Comparison of ENCODE assay signal across 8 cellular contexts in the genomic region with DNA sequence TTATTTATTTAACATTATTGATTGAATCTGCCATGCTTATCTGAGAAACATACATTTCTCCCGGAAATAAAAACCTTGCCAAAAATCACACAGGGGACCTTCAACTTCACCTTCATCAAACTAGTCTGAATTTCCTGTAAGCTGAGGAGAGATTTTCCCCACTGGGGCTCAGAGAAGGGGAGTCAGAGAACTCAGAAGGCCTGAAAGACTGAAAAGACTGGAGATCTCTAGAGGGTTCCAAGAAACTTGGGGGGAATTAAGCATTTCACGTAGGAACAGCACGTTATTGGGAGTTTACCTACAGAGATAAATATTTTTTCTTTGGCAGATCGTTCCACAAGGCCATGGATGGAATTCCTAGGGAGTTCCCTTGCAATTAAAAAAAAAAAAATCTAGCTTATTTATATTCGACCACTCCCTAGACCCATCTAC. TPM values are rescaled to one million over a fixed set of nuclear protein-coding genes. Genes with fewer than 3 reads are reported as not detected.
DNase-seq lines count a peak whose midpoint lies in the region; ATAC-seq, FAIRE-seq and TF ChIP-seq lines count a peak whose summit lies in the region.

No MANE protein-coding gene starts in this region.

- no peak for TF ChIP-seq EP300 in HepG2 (IDR thresholded peaks at IDR 0.05; ENCODE audit: low read depth in 2 of 2, low read length in 2 of 2)
- TF ChIP-seq EP300 in HepG2 (CRISPR knock-in tag; IDR thresholded peaks at IDR 0.05; ENCODE audit: borderline replicate concordance) = no peak

- peak overlapping the region; percentile 87 for H3K4me2 ChIP-seq in HepG2 (ENCODE audit: low read depth, low read length)

- CTCF ChIA-PET in HepG2 (lab: Yijun Ruan, JAX; ENCODE audit: low intra/inter-chr PET ratio, low total read pairs) = no interaction called here

- H3K9me3 ChIP-seq in cardiac muscle cell (ENCODE audit: low read depth) = no peaks in the 10 kb centered on the region
- no peaks in the 10 kb centered on the region for H3K9me3 ChIP-seq in HepG2 (ENCODE audit: low read length)
- H3K9me3 ChIP-seq in tibial artery = no peaks in the 10 kb centered on the region

- in situ Hi-C loops in HepG2 (cut with HindIII; ENCODE audit: extremely low pct_ligation_motif_present, low pct_unique_long_range_greater_than_20kb) = no loop called here

- peaks cover 24% of the 10 kb centered on the region for H3K79me2 ChIP-seq in HepG2 (ENCODE audit: insufficient read depth, low read length)

- H3K4me1 ChIP-seq in cardiac muscle cell (ENCODE audit: low read depth) (peaks cover 7% of the 10 kb centered on the region), HepG2 (ENCODE audit: insufficient read depth, low read length) (peaks cover 33% of the 10 kb centered on the region), tibial artery (peaks cover 0 to 20% (median 11%) of the 10 kb centered on the region in 4 donors)

- peaks cover 18% of the 10 kb centered on the region for H3K36me3 ChIP-seq in cardiac muscle cell
- peaks cover 8 to 18% of the 10 kb centered on the region in 2 experiments for H3K36me3 ChIP-seq in HepG2 (replicated peaks in 1 of 2; ENCODE audit: control insufficient read depth in 1 of 2, insufficient read depth in 2 of 2, low read length in 2 of 2)
- H3K36me3 ChIP-seq in tibial artery = peaks cover 18 to 22% (median 20%) of the 10 kb centered on the region in 3 donors

- WGBS in adipose tissue, 3 donors = 0 to 3% (median 0%) methylated on average over 5 of the region's 5 CpGs
- 1% methylated on average over 5 of the region's 5 CpGs for WGBS in HepG2 (ENCODE audit: low lambda C conversion rate)

- ATAC-seq in Right ventricle myocardium inferior (no peak), HepG2 (no peak)

- peak overlapping the region; percentile 99 for H3K9ac ChIP-seq in HepG2 (ENCODE audit: insufficient read depth, low read depth, low read length)

- H3K27me3 ChIP-seq in cardiac muscle cell (no peaks in the 10 kb centered on the region), HepG2 (ENCODE audit: control insufficient read depth in 1 of 2, insufficient read depth in 2 of 2, low read length in 2 of 2) (no peaks in the 10 kb centered on the region; a peak in 1 of 5 replicates), tibial artery (no peaks in the 10 kb centered on the region)

- peak overlapping the region; percentile 73 for H2AFZ ChIP-seq in HepG2 (ENCODE audit: low read length)

- TF ChIP-seq CTCF in cardiac muscle cell (IDR thresholded peaks at IDR 0.05; ENCODE audit: low read depth, low read length) (no peak), HepG2 (CRISPR knock-in tag; IDR thresholded peaks at IDR 0.05) (no peak), tibial artery (IDR thresholded peaks at IDR 0.05) (no peak)

- POLR2A ChIA-PET in HepG2 (lab: Yijun Ruan, JAX) = interaction anchor here (0.8 to 3.4 kb wide), 6 partner anchors 9 to 338 kb away, joined by 3 to 72 read pairs (median 4); partner anchors contain the start of gene KPNA2

- TSS peak; percentile 99 for BruUV-seq in HepG2 (replicated peaks; lab: Mats Ljungman, UMichigan)

- intact Hi-C loops in Right ventricle myocardium inferior (cut with DNase I) = loop anchor here (2.0 to 5.0 kb wide), 2 partner anchors 62 to 105 kb away; no protein-coding TSS in a partner anchor
- intact Hi-C loops in HepG2 (cut with micrococcal nuclease; ENCODE audit: unreplicated experiment) = loop anchor here (1.0 kb wide), 1 partner anchor 62 kb away; no protein-coding TSS in a partner anchor
- intact Hi-C loops in tibial artery (cut with DNase I; ENCODE audit: low total_unique reads) = no loop called here

- no peak for FAIRE-seq in HepG2 (lab: Jason Lieb, UNC)

- no peak for DNase-seq in cardiac muscle cell (ENCODE audit: low read depth in 1 of 2, low spot score in 1 of 2)
- no peak for DNase-seq in Right ventricle myocardium inferior (ENCODE audit: missing footprints)
- peak; percentile 19 for DNase-seq in HepG2 (ENCODE audit: low spot score)
- DNase-seq in tibial artery = no peak
- DNase-seq in superior temporal gyrus (ENCODE audit: extremely low spot score) = no peak
- DNase-seq in NCI-H345 treated with DMSO at 0.1 percent for 48 hours (lab: John Stamatoyannopoulos, UW; ENCODE audit: unreplicated experiment) = no peak
- DNase-seq in EL = no peak

- H4K20me1 ChIP-seq in HepG2 (ENCODE audit: insufficient read depth, low read length) = no peaks in the 10 kb centered on the region

- H3K27ac ChIP-seq in cardiac muscle cell (peak overlapping the region; percentile 14), adipose tissue (ENCODE audit: low read depth, low read length) (peak overlapping the region; percentile 26), HepG2 (ENCODE audit: extremely low read length, insufficient read depth, low read length) (peak overlapping the region; percentile 65), tibial artery (peak overlapping the region; percentile 85 to 91)

- TF ChIP-seq POLR2A in HepG2 (IDR thresholded peaks at IDR 0.05; ENCODE audit: insufficient read depth in 1 of 2, low read depth in 2 of 2, low read length in 2 of 2) = no peak

- H3K4me3 ChIP-seq in cardiac muscle cell (peak overlapping the region; percentile 46), HepG2 (replicated peaks in 1 of 3; ENCODE audit: insufficient read depth in 1 of 3, low read depth in 2 of 3, low read length in 3 of 3) (peak overlapping the region; percentile 76 to 97 (median 84)), tibial artery (peak overlapping the region; percentile 91 to 97)

- no peak for TF ChIP-seq RAD21 in HepG2 (CRISPR knock-in tag; IDR thresholded peaks at IDR 0.05)

TF ChIP-seq in HepG2, 621 proteins besides CTCF, POLR2A, EP300 and RAD21 (continues in another document):
- TF ChIP-seq HNF4G (IDR thresholded peaks at IDR 0.05; ENCODE audit: borderline replicate concordance, low read depth, low read length) (no peak), HNF4G (CRISPR knock-in tag; IDR thresholded peaks at IDR 0.05; ENCODE audit: borderline replicate concordance, low read depth) (no peak), ZNF558 (CRISPR knock-in tag; IDR thresholded peaks at IDR 0.05; ENCODE audit: borderline replicate concordance) (peak; percentile 83; the same call in 1 of the 2 replicates), EHMT2 (IDR thresholded peaks at IDR 0.05; ENCODE audit: borderline replicate concordance, low read depth, low read length) (no peak)
- TF ChIP-seq, protein P1, sequence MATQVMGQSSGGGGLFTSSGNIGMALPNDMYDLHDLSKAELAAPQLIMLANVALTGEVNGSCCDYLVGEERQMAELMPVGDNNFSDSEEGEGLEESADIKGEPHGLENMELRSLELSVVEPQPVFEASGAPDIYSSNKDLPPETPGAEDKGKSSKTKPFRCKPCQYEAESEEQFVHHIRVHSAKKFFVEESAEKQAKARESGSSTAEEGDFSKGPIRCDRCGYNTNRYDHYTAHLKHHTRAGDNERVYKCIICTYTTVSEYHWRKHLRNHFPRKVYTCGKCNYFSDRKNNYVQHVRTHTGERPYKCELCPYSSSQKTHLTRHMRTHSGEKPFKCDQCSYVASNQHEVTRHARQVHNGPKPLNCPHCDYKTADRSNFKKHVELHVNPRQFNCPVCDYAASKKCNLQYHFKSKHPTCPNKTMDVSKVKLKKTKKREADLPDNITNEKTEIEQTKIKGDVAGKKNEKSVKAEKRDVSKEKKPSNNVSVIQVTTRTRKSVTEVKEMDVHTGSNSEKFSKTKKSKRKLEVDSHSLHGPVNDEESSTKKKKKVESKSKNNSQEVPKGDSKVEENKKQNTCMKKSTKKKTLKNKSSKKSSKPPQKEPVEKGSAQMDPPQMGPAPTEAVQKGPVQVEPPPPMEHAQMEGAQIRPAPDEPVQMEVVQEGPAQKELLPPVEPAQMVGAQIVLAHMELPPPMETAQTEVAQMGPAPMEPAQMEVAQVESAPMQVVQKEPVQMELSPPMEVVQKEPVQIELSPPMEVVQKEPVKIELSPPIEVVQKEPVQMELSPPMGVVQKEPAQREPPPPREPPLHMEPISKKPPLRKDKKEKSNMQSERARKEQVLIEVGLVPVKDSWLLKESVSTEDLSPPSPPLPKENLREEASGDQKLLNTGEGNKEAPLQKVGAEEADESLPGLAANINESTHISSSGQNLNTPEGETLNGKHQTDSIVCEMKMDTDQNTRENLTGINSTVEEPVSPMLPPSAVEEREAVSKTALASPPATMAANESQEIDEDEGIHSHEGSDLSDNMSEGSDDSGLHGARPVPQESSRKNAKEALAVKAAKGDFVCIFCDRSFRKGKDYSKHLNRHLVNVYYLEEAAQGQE (IDR thresholded peaks at IDR 0.05; ENCODE audit: borderline replicate concordance in 1 of 2, low read depth in 1 of 2, low read length in 2 of 2) = peak in 1 of 2 experiments; percentile 29; a peak in 1 of 4 replicates

RNA-seq across cellular contexts. Expression of gene NOL11, which starts 0.5 kb away (rescaled TPM):
- total RNA-seq in cardiac muscle cell (25.0 and 33.3 TPM in 2 replicates), Right ventricle myocardium inferior (25.0 TPM), HepG2 (2016; rRNA removed; fragmentation: Illumina TruSeq; extraction: Trizol) (124 and 187 TPM in 2 replicates)
- polyA plus RNA-seq in cardiac muscle cell (45.6 and 46.3 TPM in 2 replicates), adipose tissue (10 to 100 TPM; 10.4 to 27.8 (median 20.4) TPM), HepG2 (2011; rRNA removed) (33.5 and 45.8 TPM in 2 replicates)
- 13.5 and 17.7 TPM in 2 replicates for total RNA-seq in HepG2 (2016; cell fraction: cytosol; rRNA removed; fragmentation: Illumina TruSeq; extraction: Trizol; ENCODE audit: low read depth)
- total RNA-seq in HepG2 (2016; cell fraction: insoluble cytoplasmic fraction; rRNA removed; fragmentation: Illumina TruSeq; extraction: Trizol) = 119 and 181 TPM in 2 replicates
- 41.0 and 49.3 TPM in 2 replicates for total RNA-seq in HepG2 (2016; cell fraction: membrane; rRNA removed; fragmentation: Illumina TruSeq; extraction: Trizol)
- 110 and 111 TPM in 2 replicates for total RNA-seq in HepG2 (2016; cell fraction: nucleus; rRNA removed; fragmentation: Illumina TruSeq; extraction: Trizol)
- 14.8 and 21.3 TPM in 2 replicates for polyA plus RNA-seq in HepG2 (2011; cell fraction: cytosol; rRNA removed)
- 25.9 and 30.0 TPM in 2 replicates for polyA plus RNA-seq in HepG2 (2011; cell fraction: nucleus; rRNA removed)
- 44.1 and 58.2 TPM in 2 replicates for polyA plus RNA-seq in HepG2 (2012)
- polyA plus RNA-seq in HepG2 (2016; cell fraction: cytosol; fragmentation: Illumina TruSeq; extraction: Trizol; ENCODE audit: low read depth) = 5.1 and 6.9 TPM in 2 replicates
- polyA plus RNA-seq in HepG2 (2016; cell fraction: insoluble cytoplasmic fraction; fragmentation: Illumina TruSeq; extraction: Trizol; ENCODE audit: low read depth) = 140 and 158 TPM in 2 replicates
- polyA plus RNA-seq in HepG2 (2016; cell fraction: membrane; fragmentation: Illumina TruSeq; extraction: Trizol; ENCODE audit: low read depth) = 20.6 and 22.8 TPM in 2 replicates
- 143 and 159 TPM in 2 replicates for polyA plus RNA-seq in HepG2 (2016; cell fraction: nucleus; fragmentation: Illumina TruSeq; extraction: Trizol; ENCODE audit: insufficient read depth, low read depth)
- polyA minus RNA-seq in HepG2 (2011; rRNA and poly(A)+ RNA removed; ENCODE audit: low replicate concordance) = 28.1 and 48.6 TPM in 2 replicates
- polyA minus RNA-seq in HepG2 (2011; cell fraction: cytosol; rRNA and poly(A)+ RNA removed) = 80.5 and 83.1 TPM in 2 replicates
- 134 and 139 TPM in 2 replicates for polyA minus RNA-seq in HepG2 (2011; cell fraction: nucleus; rRNA and poly(A)+ RNA removed)

Comparison
In these comparisons a context has a peak if more than half of its experiments do, and no peak if none do; other contexts are left out.
1. H3K27ac ChIP-seq: peak in every context shown above with its lines; median percentile 88 in tibial artery; 65 in HepG2; 26 in adipose tissue; 14 in cardiac muscle cell.